In genomic region chr11:68352591-68352990, GRCh38 we compare ENCODE assay signal across 1 cellular context.
TF ChIP-seq lines count a peak whose summit lies in the region.

No MANE protein-coding gene starts in this region.

TF ChIP-seq in SK-N-SH, 30 proteins besides CTCF, POLR2A, EP300 and RAD21 (continued from another document):
- TF ChIP-seq REST (IDR thresholded peaks at IDR 0.05; ENCODE audit: low read depth, low read length) (no peak), GATA2 (CRISPR knock-in tag; IDR thresholded peaks at IDR 0.05) (no peak), RCOR1 (IDR thresholded peaks at IDR 0.05; ENCODE audit: low read length) (no peak), FOSL2 (IDR thresholded peaks at IDR 0.05; ENCODE audit: borderline replicate concordance, low read depth) (no peak), GABPA (IDR thresholded peaks at IDR 0.05; ENCODE audit: low read depth) (no peak)
